Comparison of ENCODE assay signal across 20 cellular contexts in genomic region chr15:76451540-76451939, GRCh38.
"Had no signal": no experiment of that assay in that cellular context is flagged by ENCODE, and none has a peak within 500 bp of the region (broad histone marks: within the 10 kb centered on the region; RNA-seq: fewer than 3 reads in every experiment).

No MANE protein-coding gene starts in this region.

- ATAC-seq: gastrocnemius medialis, heart right ventricle, left cardiac atrium, left lung, left ventricle myocardium superior, lower lobe of right lung, mucosa of descending colon had no signal

- H3K9me3 Mint-ChIP-seq: mesothelial cell of epicardium, naive B cell had no signal

- H3K4me1 Mint-ChIP-seq: mesothelial cell of epicardium, naive B cell had no signal

- H3K4me3 ChIP-seq: coronary artery, dorsolateral prefrontal cortex, esophagus muscularis mucosa, gastrocnemius medialis, heart right ventricle, left lung, lower lobe of right lung, mucosa of descending colon had no signal

- H3K27ac Mint-ChIP-seq: mesothelial cell of epicardium had no signal

- DNase-seq: dermis blood vessel endothelial cell; dorsolateral prefrontal cortex; effector CD4-positive, alpha-beta T cell; effector memory CD4-positive, alpha-beta T cell; foreskin melanocyte; gastrocnemius medialis; glutamatergic neuron; head of caudate nucleus; heart right ventricle; hippocampal formation; left cardiac atrium; left lung; left ventricle myocardium superior; lower lobe of right lung; mesenchymal stem cell; mucosa of descending colon; naive B cell had no signal

- H3K4me3 Mint-ChIP-seq: mesothelial cell of epicardium, naive B cell had no signal

- H3K27me3 Mint-ChIP-seq: naive B cell had no signal
